ENCODE assay signal across 31 cellular contexts in genomic region chr13:27027086-27027667, GRCh38.
"Had no signal": no experiment of that assay in that cellular context is flagged by ENCODE, and none has a peak within 500 bp of the region (broad histone marks: within the 10 kb centered on the region; RNA-seq: fewer than 3 reads in every experiment).

No MANE protein-coding gene starts in this region.

- H3K9me3 ChIP-seq: esophagus squamous epithelium, heart right ventricle, left lung, lower lobe of right lung, mucosa of descending colon, neutrophil, pancreas, prostate gland, upper lobe of left lung had no signal

- H3K4me1 Mint-ChIP-seq: activated naive CD8-positive, alpha-beta T cell treated with anti-CD3 and anti-CD28 coated beads, Interleukin-2, amount 50 U/mL, for 24 hours; stimulated activated naive CD8-positive, alpha-beta T cell treated with anti-CD3 and anti-CD28 coated beads, Interleukin-15, amount 100 ng/mL, for 72 hours; T-cell had no signal

- H3K36me3 ChIP-seq: esophagus squamous epithelium, heart right ventricle, left lung, lower lobe of right lung, neutrophil, pancreas, prostate gland, upper lobe of left lung had no signal

- H3K27ac ChIP-seq: epithelial cell of prostate, esophagus squamous epithelium, heart right ventricle, left lung, lower lobe of right lung, neutrophil, pancreas, prostate gland, skin epidermis, upper lobe of left lung had no signal

- H3K27me3 ChIP-seq: esophagus squamous epithelium, left lung, neutrophil, pancreas, upper lobe of left lung had no signal

- H3K4me3 ChIP-seq: esophagus squamous epithelium, heart right ventricle, left lung, lower lobe of right lung, mucosa of descending colon, pancreas, prostate gland, skin epidermis, upper lobe of left lung had no signal

- H3K4me3 Mint-ChIP-seq: activated CD4-positive, alpha-beta T cell treated with anti-CD3 and anti-CD28 coated beads for 36 hours; activated naive CD4-positive, alpha-beta T cell treated with anti-CD3 and anti-CD28 coated beads for 36 hours; activated naive CD8-positive, alpha-beta T cell treated with anti-CD3 and anti-CD28 coated beads, Interleukin-2, amount 50 U/mL, for 24 hours; nephron progenitor cell; stimulated activated memory B cell treated with anti-CD40 and anti-IgM and Interleukin-4, amounts not matched to agents 10 μg/mL and 1 μg/mL and 100 μg/mL, for 72 hours; stimulated activated naive CD8-positive, alpha-beta T cell treated with anti-CD3 and anti-CD28 coated beads, Interleukin-15, amount 100 ng/mL, for 72 hours; T-cell; T-helper 2 cell treated with Interferon-gamma antibody and Interleukin-4, amounts not matched to agents 5 μg/mL and 100 μg/mL, for 36 hours had no signal

- DNase-seq: activated CD4-positive, alpha-beta T cell treated with anti-CD3 and anti-CD28 coated beads for 36 hours; activated CD4-positive, alpha-beta T cell treated with anti-CD3 and anti-CD28 coated beads, Interleukin-2, amount 50 U/mL, for 4 hours; activated CD4-positive, CD25-positive, alpha-beta regulatory T cell; activated effector memory CD4-positive, alpha-beta T cell treated with Interleukin-2 at 50 U/mL for 16 hours; activated naive CD4-positive, alpha-beta T cell treated with anti-CD3 and anti-CD28 coated beads for 36 hours; activated naive CD8-positive, alpha-beta T cell treated with anti-CD3 and anti-CD28 coated beads, Interleukin-2, amount 50 U/mL, for 24 hours; activated T-cell treated with anti-CD3 and anti-CD28 coated beads for 4 hours; amygdala; caudate nucleus; esophagus squamous epithelium; foreskin melanocyte; heart right ventricle; left lung; lower lobe of right lung; mesendoderm; mucosa of descending colon; nephron progenitor cell; pancreas; retina; stimulated activated CD4-positive, alpha-beta T cell treated with anti-CD3 and anti-CD28 coated beads, Interleukin-4, amount 100 ng/mL, for 24 hours; stimulated activated naive CD8-positive, alpha-beta T cell treated with anti-CD3 and anti-CD28 coated beads, Interleukin-15, amount 100 ng/mL, for 72 hours; substantia nigra; T-cell; upper lobe of left lung had no signal

- ATAC-seq: activated CD4-positive, alpha-beta T cell treated with anti-CD3 and anti-CD28 coated beads for 36 hours; activated naive CD8-positive, alpha-beta T cell treated with anti-CD3 and anti-CD28 coated beads, Interleukin-2, amount 50 U/mL, for 24 hours; heart right ventricle; left lung; lower lobe of right lung; mucosa of descending colon; pancreas; sciatic nerve; stimulated activated memory B cell treated with anti-CD40 and anti-IgM and Interleukin-4, amounts not matched to agents 10 μg/mL and 1 μg/mL and 100 μg/mL, for 72 hours; stimulated activated naive CD8-positive, alpha-beta T cell treated with anti-CD3 and anti-CD28 coated beads, Interleukin-15, amount 100 ng/mL, for 72 hours; T-cell had no signal

- H3K4me1 ChIP-seq: heart right ventricle, pancreas had no signal

- H3K9me3 Mint-ChIP-seq: activated naive CD4-positive, alpha-beta T cell treated with anti-CD3 and anti-CD28 coated beads for 36 hours; activated naive CD8-positive, alpha-beta T cell treated with anti-CD3 and anti-CD28 coated beads, Interleukin-2, amount 50 U/mL, for 24 hours; stimulated activated memory B cell treated with anti-CD40 and anti-IgM and Interleukin-4, amounts not matched to agents 10 μg/mL and 1 μg/mL and 100 μg/mL, for 72 hours; stimulated activated naive CD8-positive, alpha-beta T cell treated with anti-CD3 and anti-CD28 coated beads, Interleukin-15, amount 100 ng/mL, for 72 hours; T-cell; T-helper 2 cell treated with Interferon-gamma antibody and Interleukin-4, amounts not matched to agents 5 μg/mL and 100 μg/mL, for 36 hours had no signal

- H3K27ac Mint-ChIP-seq: activated CD4-positive, alpha-beta T cell treated with anti-CD3 and anti-CD28 coated beads for 36 hours; activated naive CD4-positive, alpha-beta T cell treated with anti-CD3 and anti-CD28 coated beads for 36 hours; activated naive CD8-positive, alpha-beta T cell treated with anti-CD3 and anti-CD28 coated beads, Interleukin-2, amount 50 U/mL, for 24 hours; nephron progenitor cell; stimulated activated memory B cell treated with anti-CD40 and anti-IgM and Interleukin-4, amounts not matched to agents 10 μg/mL and 1 μg/mL and 100 μg/mL, for 72 hours; stimulated activated naive CD8-positive, alpha-beta T cell treated with anti-CD3 and anti-CD28 coated beads, Interleukin-15, amount 100 ng/mL, for 72 hours; T-cell; T-helper 2 cell treated with Interferon-gamma antibody and Interleukin-4, amounts not matched to agents 5 μg/mL and 100 μg/mL, for 36 hours had no signal

- H3K36me3 Mint-ChIP-seq: stimulated activated memory B cell treated with anti-CD40 and anti-IgM and Interleukin-4, amounts not matched to agents 10 μg/mL and 1 μg/mL and 100 μg/mL, for 72 hours; T-cell had no signal
